In genomic region chr17:76473541-76473985, GRCh38 we compare ENCODE assay signal across 11 cellular contexts. TPM values are rescaled to one million over a fixed set of nuclear protein-coding genes. Genes with fewer than 3 reads are reported as not detected.
A peak's percentile ranks its signal among the peaks of the same experiment; 100 is the strongest.
DNase-seq lines count a peak whose midpoint lies in the region; ATAC-seq, FAIRE-seq and TF ChIP-seq lines count a peak whose summit lies in the region.
"Had no signal": no experiment of that assay in that cellular context is flagged by ENCODE, and none has a peak within 500 bp of the region (broad histone marks: within the 10 kb centered on the region; RNA-seq: fewer than 3 reads in every experiment).

No MANE protein-coding gene starts in this region.

- 90% methylated on average over 18 of the region's 18 CpGs for WGBS in liver
- WGBS in small intestine, 3 donors, result 83 to 88% (median 85%) methylated on average over 15 to 18 of the region's 18 CpGs

- intact Hi-C loops in activated CD8-positive, alpha-beta T cell treated with anti-CD3 and anti-CD28 coated beads for 36 hours (cut with micrococcal nuclease), result no loop called here

- H3K9me3 Mint-ChIP-seq in activated CD8-positive, alpha-beta T cell treated with anti-CD3 and anti-CD28 coated beads for 36 hours, result no peaks in the 10 kb centered on the region

- CTCF ChIA-PET in activated CD8-positive, alpha-beta T cell treated with anti-CD3 and anti-CD28 coated beads for 36 hours (lab: Charles Lee), result interaction anchor here (1.2 to 1.9 kb wide), 3 partner anchors 14 to 34 kb away, joined by 3 to 4 read pairs (median 4); no protein-coding TSS in a partner anchor

- no peaks in the 10 kb centered on the region for H3K9me3 ChIP-seq in BE2C
- no peaks in the 10 kb centered on the region for H3K9me3 ChIP-seq in liver (ENCODE audit: control insufficient read depth in 4 of 4, low read length in 3 of 4)
- H3K9me3 ChIP-seq in small intestine (ENCODE audit: control insufficient read depth, low read depth), result no peaks in the 10 kb centered on the region

- no peak for FAIRE-seq in small intestine (lab: Jason Lieb, UNC)

- H3K27ac Mint-ChIP-seq in activated CD8-positive, alpha-beta T cell treated with anti-CD3 and anti-CD28 coated beads for 36 hours, result no peak overlapping the region

- no peaks in the 10 kb centered on the region for H3K27me3 Mint-ChIP-seq in activated CD8-positive, alpha-beta T cell treated with anti-CD3 and anti-CD28 coated beads for 36 hours

- H3K4me3 ChIP-seq in BE2C (ENCODE audit: low read depth, low read length), result no peak overlapping the region
- H3K4me3 ChIP-seq in liver (ENCODE audit: low read depth in 1 of 3, low read length in 3 of 3), result no peak overlapping the region
- H3K4me3 ChIP-seq in small intestine (ENCODE audit: low read depth in 1 of 2, low read length in 2 of 2), result no peak overlapping the region

- peak; percentile 52 for DNase-seq in BE2C
- peak; percentile 27 for DNase-seq in activated CD8-positive, alpha-beta T cell treated with anti-CD3 and anti-CD28 coated beads for 36 hours
- no peak for DNase-seq in RKO (ENCODE audit: low spot score)
- no peak for DNase-seq in small intestine
- DNase-seq: activated CD8-positive, alpha-beta memory T cell treated with anti-CD3 and anti-CD28 coated beads, Interleukin-2, amount 50 U/mL, for 4 hours; NCI-H1048 had no signal

- no peak for ATAC-seq in activated CD8-positive, alpha-beta T cell treated with anti-CD3 and anti-CD28 coated beads for 36 hours
- no peak for ATAC-seq in HG03520 (IDR thresholded peaks at IDR 0.05; ENCODE audit: unreplicated experiment)
- no peak for ATAC-seq in GM21447 (IDR thresholded peaks at IDR 0.05; ENCODE audit: unreplicated experiment)

- POLR2A ChIA-PET in activated CD8-positive, alpha-beta T cell treated with anti-CD3 and anti-CD28 coated beads for 36 hours (lab: Charles Lee), result no interaction called here

- no peak overlapping the region for H3K27ac ChIP-seq in liver (ENCODE audit: low read depth in 1 of 2, low read length in 2 of 2)
- no peak overlapping the region for H3K27ac ChIP-seq in small intestine (ENCODE audit: low read depth in 1 of 2, low read length in 1 of 2)
- H3K27ac ChIP-seq: epithelial cell of prostate had no signal

- no peaks in the 10 kb centered on the region for H3K4me1 Mint-ChIP-seq in activated CD8-positive, alpha-beta T cell treated with anti-CD3 and anti-CD28 coated beads for 36 hours (ENCODE audit: low read depth)

- no peak for TF ChIP-seq RAD21 in liver (IDR thresholded peaks at IDR 0.05)

- H3K27me3 ChIP-seq in BE2C (no peaks in the 10 kb centered on the region), liver (ENCODE audit: control insufficient read depth in 4 of 4, insufficient read depth in 4 of 4, low read length in 3 of 4) (no peaks in the 10 kb centered on the region), small intestine (ENCODE audit: control insufficient read depth in 2 of 2, insufficient read depth in 2 of 2, low read length in 2 of 2) (no peaks in the 10 kb centered on the region)

- peaks cover 11% of the 10 kb centered on the region for H3K36me3 Mint-ChIP-seq in activated CD8-positive, alpha-beta T cell treated with anti-CD3 and anti-CD28 coated beads for 36 hours (ENCODE audit: low read depth)

- TF ChIP-seq CTCF in BE2C (IDR thresholded peaks at IDR 0.05; ENCODE audit: low read depth, low read length) (peak; percentile 39), GM12874 (IDR thresholded peaks at IDR 0.05; ENCODE audit: insufficient read depth, low read depth, low read length) (peak; percentile 49), liver (IDR thresholded peaks at IDR 0.05; ENCODE audit: low read depth, low read length, missing input control) (peak; percentile 8)
- TF ChIP-seq CTCF in activated CD8-positive, alpha-beta T cell treated with anti-CD3 and anti-CD28 coated beads for 36 hours (IDR thresholded peaks at IDR 0.05), result peak; percentile 37

- no peak overlapping the region for H3K9ac ChIP-seq in liver (ENCODE audit: low read depth in 1 of 2, low read length in 2 of 2)

- H3K36me3 ChIP-seq in BE2C, result no peaks in the 10 kb centered on the region
- H3K36me3 ChIP-seq in liver (ENCODE audit: control insufficient read depth in 4 of 4, insufficient read depth in 3 of 4, low read depth in 1 of 4, low read length in 3 of 4), result peaks cover 0 to 28% (median 6%) of the 10 kb centered on the region in 4 donors
- peaks cover 0 to 5% of the 10 kb centered on the region in 2 donors for H3K36me3 ChIP-seq in small intestine (ENCODE audit: control insufficient read depth in 2 of 2, insufficient read depth in 2 of 2, low read length in 2 of 2)

- H3K4me1 ChIP-seq in BE2C (no peaks in the 10 kb centered on the region), liver (ENCODE audit: control insufficient read depth in 4 of 4, insufficient read depth in 4 of 4, low read length in 3 of 4) (no peaks in the 10 kb centered on the region), small intestine (ENCODE audit: control insufficient read depth in 2 of 2, insufficient read depth in 1 of 2, low read depth in 1 of 2, low read length in 1 of 2) (no peaks in the 10 kb centered on the region)

- no peak overlapping the region for H3K4me3 Mint-ChIP-seq in activated CD8-positive, alpha-beta T cell treated with anti-CD3 and anti-CD28 coated beads for 36 hours

TF ChIP-seq in liver, 16 proteins besides CTCF, POLR2A, EP300 and RAD21 (continues in another document):
- TF ChIP-seq GABPA (IDR thresholded peaks at IDR 0.05 in 1 of 2, conservative IDR thresholded peaks at IDR 0.05 in 1 of 2) (no peak), HNF4G (IDR thresholded peaks at IDR 0.05) (no peak), JUND (IDR thresholded peaks at IDR 0.05) (no peak), EGR1 (IDR thresholded peaks at IDR 0.05; ENCODE audit: low read depth in 2 of 2) (no peak), FOXA1 (IDR thresholded peaks at IDR 0.05) (no peak), RXRA (IDR thresholded peaks at IDR 0.05) (no peak), FOXA2 (IDR thresholded peaks at IDR 0.05) (no peak), SP1 (IDR thresholded peaks at IDR 0.05) (no peak), TAF1 (conservative IDR thresholded peaks at IDR 0.05) (no peak), HNF4A (conservative IDR thresholded peaks at IDR 0.05) (no peak)
- TF ChIP-seq, protein P1, sequence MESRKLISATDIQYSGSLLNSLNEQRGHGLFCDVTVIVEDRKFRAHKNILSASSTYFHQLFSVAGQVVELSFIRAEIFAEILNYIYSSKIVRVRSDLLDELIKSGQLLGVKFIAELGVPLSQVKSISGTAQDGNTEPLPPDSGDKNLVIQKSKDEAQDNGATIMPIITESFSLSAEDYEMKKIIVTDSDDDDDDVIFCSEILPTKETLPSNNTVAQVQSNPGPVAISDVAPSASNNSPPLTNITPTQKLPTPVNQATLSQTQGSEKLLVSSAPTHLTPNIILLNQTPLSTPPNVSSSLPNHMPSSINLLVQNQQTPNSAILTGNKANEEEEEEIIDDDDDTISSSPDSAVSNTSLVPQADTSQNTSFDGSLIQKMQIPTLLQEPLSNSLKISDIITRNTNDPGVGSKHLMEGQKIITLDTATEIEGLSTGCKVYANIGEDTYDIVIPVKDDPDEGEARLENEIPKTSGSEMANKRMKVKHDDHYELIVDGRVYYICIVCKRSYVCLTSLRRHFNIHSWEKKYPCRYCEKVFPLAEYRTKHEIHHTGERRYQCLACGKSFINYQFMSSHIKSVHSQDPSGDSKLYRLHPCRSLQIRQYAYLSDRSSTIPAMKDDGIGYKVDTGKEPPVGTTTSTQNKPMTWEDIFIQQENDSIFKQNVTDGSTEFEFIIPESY (IDR thresholded peaks at IDR 0.05), result no peak
- TF ChIP-seq, protein P2, sequence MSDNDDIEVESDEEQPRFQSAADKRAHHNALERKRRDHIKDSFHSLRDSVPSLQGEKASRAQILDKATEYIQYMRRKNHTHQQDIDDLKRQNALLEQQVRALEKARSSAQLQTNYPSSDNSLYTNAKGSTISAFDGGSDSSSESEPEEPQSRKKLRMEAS (IDR thresholded peaks at IDR 0.05), result no peak
- TF ChIP-seq, protein P3, sequence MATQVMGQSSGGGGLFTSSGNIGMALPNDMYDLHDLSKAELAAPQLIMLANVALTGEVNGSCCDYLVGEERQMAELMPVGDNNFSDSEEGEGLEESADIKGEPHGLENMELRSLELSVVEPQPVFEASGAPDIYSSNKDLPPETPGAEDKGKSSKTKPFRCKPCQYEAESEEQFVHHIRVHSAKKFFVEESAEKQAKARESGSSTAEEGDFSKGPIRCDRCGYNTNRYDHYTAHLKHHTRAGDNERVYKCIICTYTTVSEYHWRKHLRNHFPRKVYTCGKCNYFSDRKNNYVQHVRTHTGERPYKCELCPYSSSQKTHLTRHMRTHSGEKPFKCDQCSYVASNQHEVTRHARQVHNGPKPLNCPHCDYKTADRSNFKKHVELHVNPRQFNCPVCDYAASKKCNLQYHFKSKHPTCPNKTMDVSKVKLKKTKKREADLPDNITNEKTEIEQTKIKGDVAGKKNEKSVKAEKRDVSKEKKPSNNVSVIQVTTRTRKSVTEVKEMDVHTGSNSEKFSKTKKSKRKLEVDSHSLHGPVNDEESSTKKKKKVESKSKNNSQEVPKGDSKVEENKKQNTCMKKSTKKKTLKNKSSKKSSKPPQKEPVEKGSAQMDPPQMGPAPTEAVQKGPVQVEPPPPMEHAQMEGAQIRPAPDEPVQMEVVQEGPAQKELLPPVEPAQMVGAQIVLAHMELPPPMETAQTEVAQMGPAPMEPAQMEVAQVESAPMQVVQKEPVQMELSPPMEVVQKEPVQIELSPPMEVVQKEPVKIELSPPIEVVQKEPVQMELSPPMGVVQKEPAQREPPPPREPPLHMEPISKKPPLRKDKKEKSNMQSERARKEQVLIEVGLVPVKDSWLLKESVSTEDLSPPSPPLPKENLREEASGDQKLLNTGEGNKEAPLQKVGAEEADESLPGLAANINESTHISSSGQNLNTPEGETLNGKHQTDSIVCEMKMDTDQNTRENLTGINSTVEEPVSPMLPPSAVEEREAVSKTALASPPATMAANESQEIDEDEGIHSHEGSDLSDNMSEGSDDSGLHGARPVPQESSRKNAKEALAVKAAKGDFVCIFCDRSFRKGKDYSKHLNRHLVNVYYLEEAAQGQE (IDR thresholded peaks at IDR 0.05), result no peak

RNA-seq across cellular contexts. Expression of gene AANAT, which starts 6.2 kb away (rescaled TPM):
- polyA plus RNA-seq in BE2C (2012; ENCODE audit: insufficient read depth, insufficient read length, low read depth), result 0.49 TPM
- total RNA-seq in activated CD8-positive, alpha-beta T cell treated with anti-CD3 and anti-CD28 coated beads for 36 hours, result under 1 TPM in 1 of 2 experiments, not detected in 1; 0.34 TPM
- not detected for total RNA-seq in liver
- polyA plus RNA-seq in liver (not detected), small intestine (not detected)

RNA-seq across cellular contexts. Expression of gene UBE2O, which starts 20.6 kb away (rescaled TPM):
- polyA plus RNA-seq in BE2C (2012; ENCODE audit: insufficient read depth, insufficient read length, low read depth), result 117 TPM
- 10 to 100 TPM; 36.8 to 39.5 TPM for total RNA-seq in activated CD8-positive, alpha-beta T cell treated with anti-CD3 and anti-CD28 coated beads for 36 hours
- 10 to 100 TPM; 13.1 to 71.5 TPM for total RNA-seq in liver
- polyA plus RNA-seq in liver (1 to 10 TPM; 3.3 to 5.4 TPM), small intestine (10 to 100 TPM in 1 of 3 donors, 1 to 10 TPM in 2; 5.7 to 12.2 (median 6.9) TPM)

RNA-seq across cellular contexts. Expression of gene RHBDF2, which starts 27.7 kb away (rescaled TPM):
- polyA plus RNA-seq in BE2C (2012; ENCODE audit: insufficient read depth, insufficient read length, low read depth), result 4.0 TPM
- 10 to 100 TPM; 19.9 to 20.4 TPM for total RNA-seq in activated CD8-positive, alpha-beta T cell treated with anti-CD3 and anti-CD28 coated beads for 36 hours
- total RNA-seq in liver, result 1 to 10 TPM; 3.6 to 6.7 TPM
- polyA plus RNA-seq in liver (1 to 10 TPM; 2.9 to 5.6 TPM), small intestine (10 to 100 TPM in 1 of 3 donors, 1 to 10 TPM in 2; 2.0 to 17.7 (median 4.1) TPM)

Comparison
In these comparisons a context has a peak if more than half of its experiments do, and no peak if none do; other contexts are left out.
1. DNase-seq: peak in BE2C (single experiment) and activated CD8-positive, alpha-beta T cell treated with anti-CD3 and anti-CD28 coated beads for 36 hours (single experiment); none in RKO (single experiment) and small intestine (single experiment).
2. Peak in every context shown above with its lines, with median percentiles within 50 percentile points of each other: CTCF ChIP-seq.